ENCODE assay signal across 26 cellular contexts in the genomic region with DNA sequence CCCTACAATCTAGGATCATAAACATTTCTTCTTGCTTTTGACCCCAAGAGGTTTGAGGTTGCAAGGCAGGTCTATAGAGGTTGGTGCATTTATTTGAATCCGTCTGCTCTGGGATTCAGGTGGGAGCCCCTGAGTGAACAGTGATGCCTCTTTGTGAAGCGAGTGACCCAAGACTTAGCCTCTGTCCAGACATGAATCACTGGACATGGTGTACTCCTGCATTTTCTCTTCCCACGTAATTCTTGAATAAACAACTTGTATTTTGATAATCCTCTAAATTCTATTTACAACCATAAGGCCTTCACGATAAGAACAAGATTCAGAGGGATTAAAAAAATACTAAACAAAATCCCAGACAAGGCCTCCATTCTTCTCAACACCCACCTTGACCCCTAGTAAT.
"Had no signal": no experiment of that assay in that cellular context is flagged by ENCODE, and none has a peak within 500 bp of the region (broad histone marks: within the 10 kb centered on the region; RNA-seq: fewer than 3 reads in every experiment).

No MANE protein-coding gene starts in this region.

- H3K4me3 Mint-ChIP-seq: activated CD4-positive, alpha-beta memory T cell treated with anti-CD3 and anti-CD28 coated beads, Interleukin-2, amount 10 ng/mL, durations not matched to agents 7 days and 5 days; activated CD4-positive, alpha-beta T cell treated with anti-CD3 and anti-CD28 coated beads, Interleukin-2, amount 10 ng/mL, durations not matched to agents 7 days and 5 days; activated T-cell treated with anti-CD3 and anti-CD28 coated beads, Interleukin-2, amount 50 U/mL, for 24 hours; activated T-helper 17 cell treated with anti-CD3 and anti-CD28 coated beads, Interleukin-2, amount 50 U/mL, for 72 hours; dendritic cell treated with granulocyte-macrophage colony-stimulating factor and Interleukin-4, amounts not matched to agents 40 ng/mL and 50 ng/mL, for 4 days; endodermal cell; nephron progenitor cell; stimulated activated naive B cell treated with anti-CD40 and anti-IgM and Interleukin-4, amounts not matched to agents 10 μg/mL and 1 μg/mL and 100 μg/mL, for 72 hours had no signal

- H3K4me1 Mint-ChIP-seq: endodermal cell; stimulated activated naive B cell treated with anti-CD40 and anti-IgM and Interleukin-4, amounts not matched to agents 10 μg/mL and 1 μg/mL and 100 μg/mL, for 72 hours had no signal

- H3K27ac Mint-ChIP-seq: activated CD4-positive, alpha-beta memory T cell treated with anti-CD3 and anti-CD28 coated beads, Interleukin-2, amount 10 ng/mL, durations not matched to agents 7 days and 5 days; activated CD4-positive, alpha-beta T cell treated with anti-CD3 and anti-CD28 coated beads, Interleukin-2, amount 10 ng/mL, durations not matched to agents 7 days and 5 days; activated T-cell treated with anti-CD3 and anti-CD28 coated beads, Interleukin-2, amount 50 U/mL, for 24 hours; dendritic cell treated with granulocyte-macrophage colony-stimulating factor and Interleukin-4, amounts not matched to agents 40 ng/mL and 50 ng/mL, for 4 days; endodermal cell; nephron progenitor cell; progenitor cell of endocrine pancreas; stimulated activated naive B cell treated with anti-CD40 and anti-IgM and Interleukin-4, amounts not matched to agents 10 μg/mL and 1 μg/mL and 100 μg/mL, for 72 hours had no signal

- ATAC-seq: activated T-helper 17 cell treated with anti-CD3 and anti-CD28 coated beads, Interleukin-2, amount 50 U/mL, for 72 hours; esophagus mucosa; left cardiac atrium; left ventricle myocardium superior; mucosa of descending colon; stimulated activated naive B cell treated with anti-CD40 and anti-IgM and Interleukin-4, amounts not matched to agents 10 μg/mL and 1 μg/mL and 100 μg/mL, for 72 hours; upper lobe of right lung had no signal

- H3K27me3 Mint-ChIP-seq: activated CD4-positive, alpha-beta T cell treated with anti-CD3 and anti-CD28 coated beads, Interleukin-2, amount 10 ng/mL, durations not matched to agents 7 days and 5 days; activated T-cell treated with anti-CD3 and anti-CD28 coated beads, Interleukin-2, amount 50 U/mL, for 24 hours; activated T-helper 17 cell treated with anti-CD3 and anti-CD28 coated beads, Interleukin-2, amount 50 U/mL, for 72 hours; progenitor cell of endocrine pancreas had no signal

- DNase-seq: activated CD4-positive, alpha-beta memory T cell treated with anti-CD3 and anti-CD28 coated beads, Interleukin-2, amount 10 ng/mL, durations not matched to agents 7 days and 5 days; activated CD4-positive, alpha-beta T cell treated with anti-CD3 and anti-CD28 coated beads for 1 hour; activated CD4-positive, alpha-beta T cell treated with anti-CD3 and anti-CD28 coated beads, Interleukin-2, amount 10 ng/mL, durations not matched to agents 7 days and 5 days; activated CD8-positive, alpha-beta memory T cell treated with anti-CD3 and anti-CD28 coated beads, Interleukin-2, amount 50 U/mL, for 48 hours; activated gamma-delta T cell treated with Interleukin-2 at 50 U/mL for 16 hours; activated naive CD4-positive, alpha-beta T cell treated with anti-CD3 and anti-CD28 coated beads, Interleukin-2, amount 50 U/mL, for 16 hours; activated T-cell treated with anti-CD3 and anti-CD28 coated beads, Interleukin-2, amount 50 U/mL, for 24 hours; amygdala; endodermal cell; foreskin melanocyte; left cardiac atrium; left ventricle myocardium superior; mucosa of descending colon; nephron progenitor cell; ovary; stimulated activated CD4-positive, alpha-beta T cell treated with anti-CD3 and anti-CD28 coated beads, Interleukin-15, amount 100 ng/mL, for 24 hours; stimulated activated CD4-positive, alpha-beta T cell treated with anti-CD3 and anti-CD28 coated beads, Interleukin-2, amount 100 ng/mL, for 24 hours; stimulated activated naive B cell treated with anti-CD40 and anti-IgM and Interleukin-4, amounts not matched to agents 10 μg/mL and 1 μg/mL and 100 μg/mL, for 72 hours; stomach; T-helper 9 cell; thyroid gland; upper lobe of right lung had no signal

- H3K9me3 Mint-ChIP-seq: activated CD4-positive, alpha-beta memory T cell treated with anti-CD3 and anti-CD28 coated beads, Interleukin-2, amount 10 ng/mL, durations not matched to agents 7 days and 5 days; activated CD4-positive, alpha-beta T cell treated with anti-CD3 and anti-CD28 coated beads, Interleukin-2, amount 10 ng/mL, durations not matched to agents 7 days and 5 days; activated T-cell treated with anti-CD3 and anti-CD28 coated beads, Interleukin-2, amount 50 U/mL, for 24 hours; activated T-helper 17 cell treated with anti-CD3 and anti-CD28 coated beads, Interleukin-2, amount 50 U/mL, for 72 hours; dendritic cell treated with granulocyte-macrophage colony-stimulating factor and Interleukin-4, amounts not matched to agents 40 ng/mL and 50 ng/mL, for 4 days; endodermal cell; nephron progenitor cell; stimulated activated naive B cell treated with anti-CD40 and anti-IgM and Interleukin-4, amounts not matched to agents 10 μg/mL and 1 μg/mL and 100 μg/mL, for 72 hours had no signal

- H3K36me3 Mint-ChIP-seq: stimulated activated naive B cell treated with anti-CD40 and anti-IgM and Interleukin-4, amounts not matched to agents 10 μg/mL and 1 μg/mL and 100 μg/mL, for 72 hours had no signal

- H3K4me3 ChIP-seq: mucosa of descending colon, ovary, stomach, thyroid gland, upper lobe of right lung had no signal
